Comparison of ENCODE assay signal across 8 cellular contexts in the genomic region with DNA sequence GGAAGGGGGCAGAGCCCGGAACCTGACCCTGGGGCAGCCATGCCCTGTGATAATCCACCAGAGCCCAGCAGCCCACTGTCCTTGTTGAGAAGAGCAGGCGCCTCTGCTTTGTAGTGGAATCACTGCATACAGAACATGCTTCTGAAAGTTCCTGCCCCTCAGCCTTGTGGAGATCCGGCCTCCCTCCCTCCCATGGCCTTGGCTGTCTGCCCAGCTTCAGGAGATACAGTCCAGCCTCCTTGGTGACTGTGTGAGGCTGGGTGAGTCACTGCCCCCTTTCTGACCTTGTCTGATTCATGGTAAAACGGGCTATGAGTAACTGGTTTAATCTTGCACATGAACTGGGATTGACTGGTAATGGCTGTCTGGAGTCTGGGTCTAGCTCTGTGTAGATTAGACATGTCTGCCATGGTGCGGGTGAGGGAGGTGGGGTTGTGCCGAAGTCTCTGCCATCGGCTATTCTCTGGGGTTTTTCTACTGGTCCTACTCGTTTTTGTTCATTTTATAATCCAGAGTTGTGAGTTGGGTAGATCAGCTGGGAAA.
A peak's percentile ranks its signal among the peaks of the same experiment; 100 is the strongest.
DNase-seq lines count a peak whose midpoint lies in the region; ATAC-seq, FAIRE-seq and TF ChIP-seq lines count a peak whose summit lies in the region.
"Not testable (repeated sequence)": the region's sequence is repeated elsewhere in the genome, so short reads cannot be mapped to it uniquely, and the experiment has no call there.

No MANE protein-coding gene starts in this region.

- CTCF ChIA-PET in PC-3 (lab: Charles Lee); activated CD4-positive, alpha-beta memory T cell treated with anti-CD3 and anti-CD28 coated beads, Interleukin-2, amount 10 ng/mL, durations not matched to agents 7 days and 5 days (lab: Charles Lee): not testable (repeated sequence)

- not testable (repeated sequence) for BruUV-seq in PC-3 (replicated peaks; lab: Mats Ljungman, UMichigan)

- H3K36me3 ChIP-seq in PC-3 (ENCODE audit: low read depth, low read length); subcutaneous abdominal adipose tissue (ENCODE audit: control insufficient read depth in 5 of 5, insufficient read depth in 5 of 5, low read length in 5 of 5): not testable (repeated sequence)

- POLR2A ChIA-PET in PC-3 (lab: Charles Lee; ENCODE audit: unreplicated experiment); activated CD4-positive, alpha-beta memory T cell treated with anti-CD3 and anti-CD28 coated beads, Interleukin-2, amount 10 ng/mL, durations not matched to agents 7 days and 5 days (lab: Charles Lee): not testable (repeated sequence)

- H3K27ac Mint-ChIP-seq in activated CD4-positive, alpha-beta memory T cell treated with anti-CD3 and anti-CD28 coated beads, Interleukin-2, amount 10 ng/mL, durations not matched to agents 7 days and 5 days, result not testable (repeated sequence)

- peak overlapping the region; percentile 57 for H3K4me2 ChIP-seq in PC-3 (ENCODE audit: low read length)

- DNase-seq in CMK (ENCODE audit: low read depth), result peak; percentile 26
- DNase-seq in PC-3, result peak; percentile 93
- DNase-seq in activated CD4-positive, alpha-beta memory T cell treated with anti-CD3 and anti-CD28 coated beads, Interleukin-2, amount 10 ng/mL, durations not matched to agents 7 days and 5 days, result peak; percentile 21
- DNase-seq in dedifferentiated amniotic fluid mesenchymal stem cell (ENCODE audit: extremely low spot score), result peak; percentile 90
- DNase-seq in pulmonary artery endothelial cell (ENCODE audit: low read depth, low spot score), result peak; percentile 95

- not testable (repeated sequence) for H3K27me3 ChIP-seq in PC-3 (ENCODE audit: low read length); subcutaneous abdominal adipose tissue (ENCODE audit: control insufficient read depth in 5 of 5, insufficient read depth in 4 of 5, low read length in 5 of 5)

- H3K9ac ChIP-seq in PC-3 (ENCODE audit: low read length), result peak overlapping the region; percentile 98
- H3K9ac ChIP-seq in subcutaneous abdominal adipose tissue (ENCODE audit: low read length in 5 of 5), result not testable (repeated sequence)

- FAIRE-seq in islet of Langerhans (lab: Jason Lieb, UNC), result peak; percentile 80

- intact Hi-C loops in PC-3 (cut with micrococcal nuclease), result not testable (repeated sequence)

- not testable (repeated sequence) for H3K4me1 Mint-ChIP-seq in activated CD4-positive, alpha-beta memory T cell treated with anti-CD3 and anti-CD28 coated beads, Interleukin-2, amount 10 ng/mL, durations not matched to agents 7 days and 5 days

- H3K36me3 Mint-ChIP-seq in activated CD4-positive, alpha-beta memory T cell treated with anti-CD3 and anti-CD28 coated beads, Interleukin-2, amount 10 ng/mL, durations not matched to agents 7 days and 5 days (ENCODE audit: low read depth), result not testable (repeated sequence)

- not testable (repeated sequence) for H4K20me1 ChIP-seq in PC-3 (ENCODE audit: low read length)

- not testable (repeated sequence) for H3K9me2 ChIP-seq in PC-3 (replicated peaks; ENCODE audit: low read length)

- not testable (repeated sequence) for H3K79me2 ChIP-seq in PC-3 (ENCODE audit: low read length)

- not testable (repeated sequence) for H3F3A ChIP-seq in PC-3 (ENCODE audit: low read length, unreplicated experiment)

- ATAC-seq in HG03196 (IDR thresholded peaks at IDR 0.05; ENCODE audit: unreplicated experiment) (peak; percentile 57), PC-3 (peak; percentile 45)

- not testable (repeated sequence) for H3K27me3 Mint-ChIP-seq in activated CD4-positive, alpha-beta memory T cell treated with anti-CD3 and anti-CD28 coated beads, Interleukin-2, amount 10 ng/mL, durations not matched to agents 7 days and 5 days

- not testable (repeated sequence) for H3K4me3 ChIP-seq in PC-3 (ENCODE audit: low read length); subcutaneous abdominal adipose tissue (ENCODE audit: low read depth in 1 of 5, low read length in 5 of 5)

- not testable (repeated sequence) for TF ChIP-seq CTCF in PC-3 (conservative IDR thresholded peaks at IDR 0.05; ENCODE audit: low read depth, low read length)

- H3K9me3 Mint-ChIP-seq in activated CD4-positive, alpha-beta memory T cell treated with anti-CD3 and anti-CD28 coated beads, Interleukin-2, amount 10 ng/mL, durations not matched to agents 7 days and 5 days, result not testable (repeated sequence)

- H2AFZ ChIP-seq in PC-3 (ENCODE audit: low read length), result not testable (repeated sequence)

- not testable (repeated sequence) for H3K9me3 ChIP-seq in PC-3 (ENCODE audit: low read length); subcutaneous abdominal adipose tissue (ENCODE audit: control insufficient read depth in 5 of 5, low read length in 5 of 5)

- H3K4me1 ChIP-seq in PC-3 (ENCODE audit: insufficient read depth, low read length) (peaks cover 66% of the 10 kb centered on the region), subcutaneous abdominal adipose tissue (ENCODE audit: control insufficient read depth in 5 of 5, insufficient read depth in 5 of 5, low read length in 5 of 5) (peaks cover 0 to 20% (median 0%) of the 10 kb centered on the region in 5 donors)

- H3K27ac ChIP-seq in PC-3 (ENCODE audit: low read length), result peak overlapping the region; percentile 100
- peak overlapping the region; percentile 37 for H3K27ac ChIP-seq in subcutaneous abdominal adipose tissue (ENCODE audit: low read depth, low read length)

- not testable (repeated sequence) for H3K4me3 Mint-ChIP-seq in activated CD4-positive, alpha-beta memory T cell treated with anti-CD3 and anti-CD28 coated beads, Interleukin-2, amount 10 ng/mL, durations not matched to agents 7 days and 5 days

Comparison
In these comparisons a context has a peak if more than half of its experiments do, and no peak if none do; other contexts are left out.
1. DNase-seq: peak in every context shown above with its lines; median percentile 95 in pulmonary artery endothelial cell; 93 in PC-3; 90 in dedifferentiated amniotic fluid mesenchymal stem cell; 26 in CMK; 21 in activated CD4-positive, alpha-beta memory T cell treated with anti-CD3 and anti-CD28 coated beads, Interleukin-2, amount 10 ng/mL, durations not matched to agents 7 days and 5 days.